In genomic region chr11:59271247-59271755, GRCh38 we compare ENCODE assay signal across 26 cellular contexts. TPM values are rescaled to one million over a fixed set of nuclear protein-coding genes. Genes with fewer than 3 reads are reported as not detected.
A peak's percentile ranks its signal among the peaks of the same experiment; 100 is the strongest.
DNase-seq lines count a peak whose midpoint lies in the region; ATAC-seq and TF ChIP-seq lines count a peak whose summit lies in the region.
"Had no signal": no experiment of that assay in that cellular context is flagged by ENCODE, and none has a peak within 500 bp of the region (broad histone marks: within the 10 kb centered on the region; RNA-seq: fewer than 3 reads in every experiment).

No MANE protein-coding gene starts in this region.

- CTCF ChIA-PET in CD4-positive, alpha-beta T cell (lab: Charles Lee), result no interaction called here
- CTCF ChIA-PET in T-cell (lab: Charles Lee), result interaction anchor here in 1 of 2 donors (1.0 kb wide), 1 partner anchor 9 kb away, joined by 3 read pairs; no protein-coding TSS in a partner anchor

- H3K27ac ChIP-seq in CD4-positive, alpha-beta T cell (ENCODE audit: low read depth, low read length), result no peak overlapping the region
- H3K27ac ChIP-seq in sigmoid colon, result no peak overlapping the region
- H3K27ac ChIP-seq: esophagus muscularis mucosa, gastroesophageal sphincter, lower lobe of right lung, skin epidermis had no signal

- DNase-seq in CD4-positive, alpha-beta T cell, result no peak
- no peak for DNase-seq in T-cell
- DNase-seq in neural crest cell (ENCODE audit: low read depth, low spot score), result no peak
- DNase-seq in sigmoid colon, result no peak
- DNase-seq: activated CD4-positive, alpha-beta T cell treated with anti-CD3 and anti-CD28 coated beads, Interleukin-2, amount 50 U/mL, for 4 hours; activated CD8-positive, alpha-beta memory T cell treated with anti-CD3 and anti-CD28 coated beads, Interleukin-2, amount 50 U/mL, for 4 hours; activated naive CD8-positive, alpha-beta T cell treated with anti-CD3 and anti-CD28 coated beads, Interleukin-2, amount 50 U/mL, for 24 hours; effector CD8-positive, alpha-beta T cell; H7; kidney; lower lobe of right lung; NCI-H1694 treated with DMSO at 0.1 percent for 48 hours; NCI-H2227 treated with DMSO at 0.1 percent for 48 hours; NCI-H774; stimulated activated naive CD8-positive, alpha-beta T cell treated with anti-CD3 and anti-CD28 coated beads, Interleukin-15, Interleukin-2, amounts not matched to agents 100 U/mL and 50 U/mL, for 24 hours had no signal

- H3K4me1 Mint-ChIP-seq in CD4-positive, alpha-beta T cell (ENCODE audit: low read depth), result peaks cover 43% of the 10 kb centered on the region
- peaks cover 54 to 70% (median 68%) of the 10 kb centered on the region in 3 donors for H3K4me1 Mint-ChIP-seq in IgD-negative memory B cell
- H3K4me1 Mint-ChIP-seq in T-cell, result peaks cover 31 to 51% (median 49%) of the 10 kb centered on the region in 3 donors
- peaks cover 3% of the 10 kb centered on the region for H3K4me1 Mint-ChIP-seq in neural crest cell
- H3K4me1 Mint-ChIP-seq: brain had no signal

- H3K27me3 Mint-ChIP-seq in CD4-positive, alpha-beta T cell, result no peaks in the 10 kb centered on the region
- H3K27me3 Mint-ChIP-seq in IgD-negative memory B cell (peaks cover 6% of the 10 kb centered on the region), T-cell (no peaks in the 10 kb centered on the region), neural crest cell (ENCODE audit: low read depth) (no peaks in the 10 kb centered on the region)
- H3K27me3 Mint-ChIP-seq: activated naive CD8-positive, alpha-beta T cell treated with anti-CD3 and anti-CD28 coated beads, Interleukin-2, amount 50 U/mL, for 24 hours had no signal

- no peak for TF ChIP-seq CTCF in CD4-positive, alpha-beta T cell (IDR thresholded peaks at IDR 0.05)
- TF ChIP-seq CTCF in neural crest cell (conservative IDR thresholded peaks at IDR 0.05) (no peak), sigmoid colon (IDR thresholded peaks at IDR 0.05) (no peak)

- POLR2A ChIA-PET in CD4-positive, alpha-beta T cell (lab: Charles Lee), result no interaction called here
- POLR2A ChIA-PET in T-cell (lab: Charles Lee), result no interaction called here

- H3K27me3 ChIP-seq in CD4-positive, alpha-beta T cell (ENCODE audit: control insufficient read depth, insufficient read depth, low read length), result no peaks in the 10 kb centered on the region
- H3K27me3 ChIP-seq in sigmoid colon, result no peaks in the 10 kb centered on the region
- H3K27me3 ChIP-seq: esophagus muscularis mucosa, gastroesophageal sphincter had no signal

- no peaks in the 10 kb centered on the region for H3K36me3 Mint-ChIP-seq in CD4-positive, alpha-beta T cell (ENCODE audit: low read depth)
- H3K36me3 Mint-ChIP-seq in IgD-negative memory B cell, result peaks cover 2% of the 10 kb centered on the region
- H3K36me3 Mint-ChIP-seq in T-cell, result no peaks in the 10 kb centered on the region
- no peaks in the 10 kb centered on the region for H3K36me3 Mint-ChIP-seq in neural crest cell (ENCODE audit: low read depth)
- H3K36me3 Mint-ChIP-seq: brain, WTC11 had no signal

- WGBS in sigmoid colon, 2 donors, result 69 to 76% methylated on average over 4 of the region's 4 CpGs

- H3K4me1 ChIP-seq in sigmoid colon, result no peaks in the 10 kb centered on the region
- H3K4me1 ChIP-seq: esophagus muscularis mucosa, gastroesophageal sphincter had no signal

- H3K4me3 Mint-ChIP-seq in CD4-positive, alpha-beta T cell, result no peak overlapping the region
- H3K4me3 Mint-ChIP-seq in IgD-negative memory B cell (peak overlapping the region in 2 of 4 donors; percentile 7 to 67), T-cell (no peak overlapping the region), neural crest cell (no peak overlapping the region)
- H3K4me3 Mint-ChIP-seq: activated naive CD8-positive, alpha-beta T cell treated with anti-CD3 and anti-CD28 coated beads, Interleukin-2, amount 50 U/mL, for 24 hours; brain; WTC11 had no signal

- no peak for TF ChIP-seq POLR2A in sigmoid colon (IDR thresholded peaks at IDR 0.05)

- H3K27ac Mint-ChIP-seq in CD4-positive, alpha-beta T cell, result peak overlapping the region; percentile 43
- H3K27ac Mint-ChIP-seq in IgD-negative memory B cell (peak overlapping the region; percentile 17 to 93 (median 82)), T-cell (peak overlapping the region; percentile 24 to 78), neural crest cell (ENCODE audit: unreplicated experiment) (peak overlapping the region; percentile 67)
- H3K27ac Mint-ChIP-seq: activated naive CD8-positive, alpha-beta T cell treated with anti-CD3 and anti-CD28 coated beads, Interleukin-2, amount 50 U/mL, for 24 hours; activated T-helper 2 cell treated with anti-CD3 and anti-CD28 coated beads, Interferon-gamma antibody, Interleukin-2, Interleukin-4, amounts not matched to agents 10 μg/mL and 5 μg/mL and 100 μg/mL, durations not matched to agents 14 hours and 24 hours and 36 hours; brain; WTC11 had no signal

- intact Hi-C loops in CD4-positive, alpha-beta T cell (cut with DNase I, micrococcal nuclease), result no loop called here
- intact Hi-C loops in sigmoid colon (cut with DNase I), result no loop called here

- no peaks in the 10 kb centered on the region for H3K9me3 ChIP-seq in CD4-positive, alpha-beta T cell (ENCODE audit: control insufficient read depth, low read length)
- no peaks in the 10 kb centered on the region for H3K9me3 ChIP-seq in sigmoid colon
- H3K9me3 ChIP-seq: esophagus muscularis mucosa, gastroesophageal sphincter, lower lobe of right lung had no signal

- no peak for ATAC-seq in CD4-positive, alpha-beta T cell (ENCODE audit: poor library complexity)
- no peak for ATAC-seq in T-cell (replicated peaks in 1 of 4)
- no peak for ATAC-seq in GM21367 (IDR thresholded peaks at IDR 0.05; ENCODE audit: unreplicated experiment)
- no peak for ATAC-seq in HG03378 (IDR thresholded peaks at IDR 0.05; ENCODE audit: unreplicated experiment)
- ATAC-seq: activated naive CD8-positive, alpha-beta T cell treated with anti-CD3 and anti-CD28 coated beads, Interleukin-2, amount 50 U/mL, for 24 hours; gastroesophageal sphincter; lower lobe of right lung; stimulated activated naive CD8-positive, alpha-beta T cell treated with anti-CD3 and anti-CD28 coated beads, Interleukin-15, Interleukin-2, amounts not matched to agents 100 U/mL and 50 U/mL, for 24 hours; WTC11 had no signal

- no peaks in the 10 kb centered on the region for H3K9me3 Mint-ChIP-seq in CD4-positive, alpha-beta T cell
- H3K9me3 Mint-ChIP-seq in IgD-negative memory B cell (no peaks in the 10 kb centered on the region), T-cell (no peaks in the 10 kb centered on the region), neural crest cell (no peaks in the 10 kb centered on the region)
- H3K9me3 Mint-ChIP-seq: activated naive CD8-positive, alpha-beta T cell treated with anti-CD3 and anti-CD28 coated beads, Interleukin-2, amount 50 U/mL, for 24 hours; activated T-helper 2 cell treated with anti-CD3 and anti-CD28 coated beads, Interferon-gamma antibody, Interleukin-2, Interleukin-4, amounts not matched to agents 10 μg/mL and 5 μg/mL and 100 μg/mL, durations not matched to agents 14 hours and 24 hours and 36 hours had no signal

- H3K36me3 ChIP-seq in sigmoid colon, result no peaks in the 10 kb centered on the region
- H3K36me3 ChIP-seq: esophagus muscularis mucosa, gastroesophageal sphincter, lower lobe of right lung had no signal

- no peak overlapping the region for H3K4me3 ChIP-seq in sigmoid colon
- H3K4me3 ChIP-seq: esophagus muscularis mucosa, gastroesophageal sphincter, lower lobe of right lung, skin epidermis had no signal

- no peak for TF ChIP-seq EP300 in sigmoid colon (IDR thresholded peaks at IDR 0.05)

RNA-seq across cellular contexts. Expression of gene MPEG1, which starts 58.6 kb away (rescaled TPM):
- 1 to 10 TPM; 2.8 to 2.9 TPM for total RNA-seq in CD4-positive, alpha-beta T cell
- polyA plus RNA-seq in IgD-negative memory B cell, result 51.8 TPM
- total RNA-seq in T-cell, result 1 to 10 TPM in 4 of 5 donors, under 1 TPM in 1; 0.93 to 3.0 (median 1.4) TPM
- not detected in 2 replicates for total RNA-seq in neural crest cell
- 10 to 100 TPM in 3 of 4 donors, 1 to 10 TPM in 1; 8.0 to 23.5 (median 13.6) TPM for total RNA-seq in sigmoid colon
- 10 to 100 TPM in 2 of 3 donors, 1 to 10 TPM in 1; 9.6 to 63.8 (median 32.4) TPM for polyA plus RNA-seq in sigmoid colon
- total RNA-seq: G401, H7, pulmonary artery endothelial cell had no signal
